8 cellular contexts compared by ENCODE assay signal in the genomic region with DNA sequence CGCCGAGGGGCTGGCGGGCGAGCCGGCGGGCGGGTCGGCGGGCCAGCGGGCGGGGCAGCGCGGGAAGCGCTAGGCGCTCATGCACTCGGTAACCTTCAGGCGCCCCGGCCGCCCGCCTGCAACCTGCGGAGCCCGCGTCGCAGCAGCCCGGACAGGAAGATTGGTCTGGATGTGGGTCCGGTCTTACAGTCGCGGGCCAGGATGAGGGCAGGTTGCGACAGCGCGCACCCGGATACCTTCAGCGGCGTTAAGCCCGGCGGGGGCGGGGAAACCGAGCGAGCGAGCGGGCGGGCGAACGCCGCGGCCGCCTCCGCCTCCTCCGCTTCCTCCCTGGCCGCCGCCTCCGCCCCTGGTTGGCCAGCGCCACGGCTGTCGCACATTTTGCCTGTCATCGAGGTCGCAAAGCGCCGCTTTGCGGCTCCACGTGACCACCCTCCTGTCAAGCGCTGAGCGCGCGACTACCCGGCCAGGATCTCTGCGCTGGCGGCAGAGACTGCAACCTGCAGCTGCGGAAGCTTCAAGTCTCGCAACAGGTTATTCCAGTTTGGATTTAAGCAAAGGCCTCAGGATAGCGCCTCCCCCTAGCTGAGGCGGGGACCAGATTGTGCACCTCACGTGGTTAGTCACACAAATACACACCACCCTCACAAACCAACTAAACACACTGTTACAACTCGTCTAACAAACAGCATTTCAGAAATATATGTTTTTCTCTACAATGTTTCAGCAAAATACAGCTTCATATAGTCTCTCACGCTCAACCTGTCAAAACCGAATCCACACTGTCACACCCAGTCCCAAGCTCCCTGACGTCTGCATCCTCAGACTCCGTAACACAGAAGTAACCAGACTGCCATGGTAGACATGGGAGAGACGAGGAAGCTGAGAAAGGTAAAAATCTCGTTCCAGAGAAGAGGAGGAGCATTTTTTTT. TPM values are rescaled to one million over a fixed set of nuclear protein-coding genes. Genes with fewer than 3 reads are reported as not detected.
DNase-seq lines count a peak whose midpoint lies in the region; ATAC-seq and TF ChIP-seq lines count a peak whose summit lies in the region.

A gene (minus strand): TSS at position 355 of the 932 bp plus-strand sequence. CDS start 456 bp downstream, outside the sequence.

- H3K4me3 Mint-ChIP-seq in WTC11 (peak within 1 kb of the TSS; percentile 87), immature natural killer cell (peak within 1 kb of the TSS; percentile 85 to 99 (median 89))

- H3K36me3 Mint-ChIP-seq in WTC11, result no peaks in the 10 kb centered on the region
- no peaks in the 10 kb centered on the region for H3K36me3 Mint-ChIP-seq in immature natural killer cell

- DNase-seq in AG04450 (ENCODE audit: low read depth, low spot score), result peak; percentile 78
- peak; percentile 98 for DNase-seq in NCI-H2196 treated with DMSO at 0.1 percent for 48 hours (lab: John Stamatoyannopoulos, UW; ENCODE audit: unreplicated experiment)
- DNase-seq in WTC11 (ENCODE audit: low spot score), result peak; percentile 98
- DNase-seq in cardiac fibroblast (ENCODE audit: low read depth in 2 of 2), result peak; percentile 96 to 98
- peak; percentile 98 to 99 (median 98) for DNase-seq in immature natural killer cell
- peak; percentile 89 for DNase-seq in smooth muscle cell of the brain vasculature (ENCODE audit: low read depth, low spot score)

- no peaks in the 10 kb centered on the region for H3K27me3 ChIP-seq in AG04450 (ENCODE audit: control insufficient read depth, insufficient read depth, low read length)

- CTCF ChIA-PET in AG04450 (lab: Charles Lee) (interaction anchor here (0.9 to 1.9 kb wide), 4 partner anchors 8 to 229 kb away, joined by 3 to 14 read pairs (median 6); no protein-coding TSS in a partner anchor), WTC11 (lab: Charles Lee) (interaction anchor here (0.6 to 1.7 kb wide), 7 partner anchors 9 to 276 kb away, joined by 3 to 11 read pairs (median 4); a partner anchor contains a TSS)

- POLR2A ChIA-PET in AG04450 (lab: Yijun Ruan, JAX), result interaction anchor here (1.3 to 2.2 kb wide), 2 partner anchors 9 to 18 kb away, joined by 6 to 7 read pairs; a partner anchor contains a TSS
- POLR2A ChIA-PET in WTC11 (lab: Charles Lee), result interaction anchor here (0.6 to 0.8 kb wide), 2 partner anchors 9 to 17 kb away, joined by 3 to 7 read pairs; no protein-coding TSS in a partner anchor

- TF ChIP-seq CTCF in AG04450 (IDR thresholded peaks at IDR 0.05; ENCODE audit: low read depth, low read length), result peak; percentile 25; the same call in 1 of the 2 replicates
- 0 out of 2 replicates have a peak, but pooled peaks have one; percentile 22 for TF ChIP-seq CTCF in WTC11 (IDR thresholded peaks at IDR 0.05)
- peak; percentile 30 for TF ChIP-seq CTCF in cardiac fibroblast (IDR thresholded peaks at IDR 0.05; ENCODE audit: low read depth, low read length)

- H3K27ac Mint-ChIP-seq in WTC11 (peak within 1 kb of the TSS; percentile 95), immature natural killer cell (peak within 1 kb of the TSS; percentile 81 to 98 (median 94))

- H3K4me3 ChIP-seq in AG04450 (ENCODE audit: low read depth, low read length) (peak within 1 kb of the TSS; percentile 72), cardiac fibroblast (replicated peaks in 1 of 2; ENCODE audit: low read depth in 2 of 2, low read length in 2 of 2) (peak within 1 kb of the TSS; percentile 83 to 91)

- no peaks in the 10 kb centered on the region for H3K9me3 ChIP-seq in AG04450 (ENCODE audit: control insufficient read depth, insufficient read depth, low read length)

- H3K27me3 Mint-ChIP-seq in WTC11 (ENCODE audit: low read depth) (peaks cover 20% of the 10 kb centered on the region), immature natural killer cell (ENCODE audit: low read depth in 3 of 3) (peaks cover 5 to 11% (median 6%) of the 10 kb centered on the region in 3 donors)

- peak within 1 kb of the TSS; percentile 33 for H3K27ac ChIP-seq in AG04450 (ENCODE audit: low read depth, low read length)

- H3K4me1 Mint-ChIP-seq in WTC11, result peaks cover 14% of the 10 kb centered on the region
- peaks cover 17 to 20% of the 10 kb centered on the region in 2 donors for H3K4me1 Mint-ChIP-seq in immature natural killer cell

- ATAC-seq in GM18868 (IDR thresholded peaks at IDR 0.05; ENCODE audit: unreplicated experiment), result peak; percentile 79
- ATAC-seq in HG03108 (IDR thresholded peaks at IDR 0.05; ENCODE audit: unreplicated experiment), result peak; percentile 87
- ATAC-seq in WTC11, result peak; percentile 93

- no peaks in the 10 kb centered on the region for H3K9me3 Mint-ChIP-seq in WTC11
- H3K9me3 Mint-ChIP-seq in immature natural killer cell, result no peaks in the 10 kb centered on the region

TF ChIP-seq in WTC11, 78 proteins besides CTCF, POLR2A, EP300 and RAD21 (continues in another document):
- peak; percentile 92 for TF ChIP-seq SP1 (CRISPR knock-in tag; conservative IDR thresholded peaks at IDR 0.05)
- TF ChIP-seq, protein P1, sequence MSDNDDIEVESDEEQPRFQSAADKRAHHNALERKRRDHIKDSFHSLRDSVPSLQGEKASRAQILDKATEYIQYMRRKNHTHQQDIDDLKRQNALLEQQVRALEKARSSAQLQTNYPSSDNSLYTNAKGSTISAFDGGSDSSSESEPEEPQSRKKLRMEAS (CRISPR knock-in tag; IDR thresholded peaks at IDR 0.05), result peak; percentile 92
- no peak for TF ChIP-seq NR2C2 (CRISPR knock-in tag; IDR thresholded peaks at IDR 0.05)
- TF ChIP-seq, protein P2, sequence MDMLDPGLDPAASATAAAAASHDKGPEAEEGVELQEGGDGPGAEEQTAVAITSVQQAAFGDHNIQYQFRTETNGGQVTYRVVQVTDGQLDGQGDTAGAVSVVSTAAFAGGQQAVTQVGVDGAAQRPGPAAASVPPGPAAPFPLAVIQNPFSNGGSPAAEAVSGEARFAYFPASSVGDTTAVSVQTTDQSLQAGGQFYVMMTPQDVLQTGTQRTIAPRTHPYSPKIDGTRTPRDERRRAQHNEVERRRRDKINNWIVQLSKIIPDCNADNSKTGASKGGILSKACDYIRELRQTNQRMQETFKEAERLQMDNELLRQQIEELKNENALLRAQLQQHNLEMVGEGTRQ (CRISPR knock-in tag; IDR thresholded peaks at IDR 0.05), result peak; percentile 100
- TF ChIP-seq GRHL2 (CRISPR knock-in tag; IDR thresholded peaks at IDR 0.05; ENCODE audit: insufficient replicate concordance, severe bottlenecking), result no peak
- peak; percentile 80; the same call in 1 of the 2 replicates for TF ChIP-seq FOXP1 (CRISPR knock-in tag; IDR thresholded peaks at IDR 0.05; ENCODE audit: borderline replicate concordance)
- TF ChIP-seq, protein P3, sequence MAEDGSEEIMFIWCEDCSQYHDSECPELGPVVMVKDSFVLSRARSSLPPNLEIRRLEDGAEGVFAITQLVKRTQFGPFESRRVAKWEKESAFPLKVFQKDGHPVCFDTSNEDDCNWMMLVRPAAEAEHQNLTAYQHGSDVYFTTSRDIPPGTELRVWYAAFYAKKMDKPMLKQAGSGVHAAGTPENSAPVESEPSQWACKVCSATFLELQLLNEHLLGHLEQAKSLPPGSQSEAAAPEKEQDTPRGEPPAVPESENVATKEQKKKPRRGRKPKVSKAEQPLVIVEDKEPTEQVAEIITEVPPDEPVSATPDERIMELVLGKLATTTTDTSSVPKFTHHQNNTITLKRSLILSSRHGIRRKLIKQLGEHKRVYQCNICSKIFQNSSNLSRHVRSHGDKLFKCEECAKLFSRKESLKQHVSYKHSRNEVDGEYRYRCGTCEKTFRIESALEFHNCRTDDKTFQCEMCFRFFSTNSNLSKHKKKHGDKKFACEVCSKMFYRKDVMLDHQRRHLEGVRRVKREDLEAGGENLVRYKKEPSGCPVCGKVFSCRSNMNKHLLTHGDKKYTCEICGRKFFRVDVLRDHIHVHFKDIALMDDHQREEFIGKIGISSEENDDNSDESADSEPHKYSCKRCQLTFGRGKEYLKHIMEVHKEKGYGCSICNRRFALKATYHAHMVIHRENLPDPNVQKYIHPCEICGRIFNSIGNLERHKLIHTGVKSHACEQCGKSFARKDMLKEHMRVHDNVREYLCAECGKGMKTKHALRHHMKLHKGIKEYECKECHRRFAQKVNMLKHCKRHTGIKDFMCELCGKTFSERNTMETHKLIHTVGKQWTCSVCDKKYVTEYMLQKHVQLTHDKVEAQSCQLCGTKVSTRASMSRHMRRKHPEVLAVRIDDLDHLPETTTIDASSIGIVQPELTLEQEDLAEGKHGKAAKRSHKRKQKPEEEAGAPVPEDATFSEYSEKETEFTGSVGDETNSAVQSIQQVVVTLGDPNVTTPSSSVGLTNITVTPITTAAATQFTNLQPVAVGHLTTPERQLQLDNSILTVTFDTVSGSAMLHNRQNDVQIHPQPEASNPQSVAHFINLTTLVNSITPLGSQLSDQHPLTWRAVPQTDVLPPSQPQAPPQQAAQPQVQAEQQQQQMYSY (CRISPR knock-in tag; IDR thresholded peaks at IDR 0.05), result peak; percentile 77
- TF ChIP-seq NFYB (CRISPR knock-in tag; conservative IDR thresholded peaks at IDR 0.05; ENCODE audit: low read depth), result peak; percentile 67
- no peak for TF ChIP-seq TEAD4 (CRISPR knock-in tag; IDR thresholded peaks at IDR 0.05)
- peak; percentile 87 for TF ChIP-seq GABPB1 (CRISPR knock-in tag; IDR thresholded peaks at IDR 0.05)
- TF ChIP-seq ETV6 (CRISPR knock-in tag; IDR thresholded peaks at IDR 0.05), result peak; percentile 94
- no peak for TF ChIP-seq SMAD4 (CRISPR knock-in tag; IDR thresholded peaks at IDR 0.05)

RNA-seq across cellular contexts. Expression of the gene that starts here (rescaled TPM):
- polyA plus RNA-seq in AG04450 (2011; rRNA removed), result 37.9 and 40.2 TPM in 2 replicates
- polyA minus RNA-seq in AG04450 (2011; rRNA and poly(A)+ RNA removed), result 40.1 and 53.9 TPM in 2 replicates
- 50.4 to 53.5 TPM (median 53.5 TPM) in 3 replicates for total RNA-seq in WTC11 (2021)
- 10 to 100 TPM; 31.1 to 49.8 (median 44.0) TPM for polyA plus RNA-seq in immature natural killer cell

Comparison
In these comparisons a context has a peak if more than half of its experiments do, and no peak if none do; other contexts are left out.
1. Peak in every context shown above with its lines: DNase-seq, ATAC-seq, H3K4me3 ChIP-seq and H3K27ac ChIP-seq.